Comparison of ENCODE assay signal across 10 cellular contexts in genomic region chr4:35151816-35152572, GRCh38.
DNase-seq lines count a peak whose midpoint lies in the region; ATAC-seq and TF ChIP-seq lines count a peak whose summit lies in the region.
"Had no signal": no experiment of that assay in that cellular context is flagged by ENCODE, and none has a peak within 500 bp of the region (broad histone marks: within the 10 kb centered on the region; RNA-seq: fewer than 3 reads in every experiment).

No MANE protein-coding gene starts in this region.

- H3K79me2 ChIP-seq in OCI-LY3 (ENCODE audit: low read length) (no peaks in the 10 kb centered on the region), hepatocyte (no peaks in the 10 kb centered on the region)

- H3K4me3 Mint-ChIP-seq in HFFc6: no peak overlapping the region; the same call in 1 of the 2 replicates

- WGBS in hepatocyte (ENCODE audit: low lambda C conversion rate, missing lambda C conversion rate): 69% methylated on average over 10 of the region's 10 CpGs

- H3K36me3 ChIP-seq in OCI-LY3 (replicated peaks; ENCODE audit: low read depth, low read length): no peaks in the 10 kb centered on the region
- no peaks in the 10 kb centered on the region for H3K36me3 ChIP-seq in hepatocyte (replicated peaks; ENCODE audit: insufficient read depth, low read depth)

- H3K27me3 Mint-ChIP-seq in HFFc6 (ENCODE audit: insufficient read depth): no peaks in the 10 kb centered on the region

- no peak for ATAC-seq in GM21447 (IDR thresholded peaks at IDR 0.05; ENCODE audit: unreplicated experiment)
- ATAC-seq in HG03378 (IDR thresholded peaks at IDR 0.05; ENCODE audit: unreplicated experiment): no peak

- H3K9me3 ChIP-seq in OCI-LY3 (ENCODE audit: insufficient read depth, low read length) (no peaks in the 10 kb centered on the region), hepatocyte (ENCODE audit: low read depth) (no peaks in the 10 kb centered on the region)

- peaks cover 5% of the 10 kb centered on the region; the same call in 1 of the 2 replicates for H3K4me1 Mint-ChIP-seq in HFFc6 (ENCODE audit: low read depth)

- H3K4me1 ChIP-seq in OCI-LY3 (ENCODE audit: low read length): no peaks in the 10 kb centered on the region
- H3K4me1 ChIP-seq in hepatocyte (ENCODE audit: insufficient read depth): no peaks in the 10 kb centered on the region

- no peak overlapping the region for H3K4me3 ChIP-seq in OCI-LY3 (ENCODE audit: low read length)
- H3K4me3 ChIP-seq in hepatocyte: no peak overlapping the region

- no peak overlapping the region for H3K27ac ChIP-seq in C4-2B
- H3K27ac ChIP-seq in OCI-LY3 (ENCODE audit: low read length): no peak overlapping the region
- H3K27ac ChIP-seq in hepatocyte: no peak overlapping the region
- H3K27ac ChIP-seq: epithelial cell of prostate had no signal

- no peak overlapping the region for H3K4me2 ChIP-seq in OCI-LY3 (ENCODE audit: low read length)
- no peak overlapping the region for H3K4me2 ChIP-seq in hepatocyte

- DNase-seq in HFFc6 (no peak), hepatocyte (ENCODE audit: low spot score) (peak; percentile 44), DMS153 (lab: John Stamatoyannopoulos, UW) (no peak), GM10266 (ENCODE audit: extremely low spot score) (no peak)
- DNase-seq: NCI-H2227 treated with DMSO at 0.1 percent for 48 hours had no signal

- no peak overlapping the region for H2AFZ ChIP-seq in OCI-LY3 (ENCODE audit: low read depth, low read length)
- H2AFZ ChIP-seq in hepatocyte: no peak overlapping the region

- no peak overlapping the region for H3K27ac Mint-ChIP-seq in HFFc6

- no peaks in the 10 kb centered on the region for H3K9me2 ChIP-seq in hepatocyte (replicated peaks; ENCODE audit: insufficient read depth)

- H3K9ac ChIP-seq in OCI-LY3 (ENCODE audit: low read length): no peak overlapping the region

- TF ChIP-seq CTCF in C4-2B (conservative IDR thresholded peaks at IDR 0.05): peak; percentile 69
- TF ChIP-seq CTCF in HFFc6 (IDR thresholded peaks at IDR 0.05): peak; percentile 61; the same call in 1 of the 2 replicates
- peak; percentile 20; the same call in 1 of the 2 replicates for TF ChIP-seq CTCF in OCI-LY3 (IDR thresholded peaks at IDR 0.05; ENCODE audit: low read depth, low read length)
- TF ChIP-seq CTCF in hepatocyte (IDR thresholded peaks at IDR 0.05; ENCODE audit: poor library complexity): peak; percentile 48
- no peak for TF ChIP-seq CTCF in GM10266 (IDR thresholded peaks at IDR 0.05; ENCODE audit: control insufficient read depth, insufficient read depth, low read depth, missing control alignments)

- H3K9me3 Mint-ChIP-seq in HFFc6: peaks cover 10% of the 10 kb centered on the region

- no peaks in the 10 kb centered on the region for H3K36me3 Mint-ChIP-seq in HFFc6 (ENCODE audit: low read depth)

- no peaks in the 10 kb centered on the region for H3K27me3 ChIP-seq in OCI-LY3 (ENCODE audit: low read depth, low read length)
- no peaks in the 10 kb centered on the region for H3K27me3 ChIP-seq in hepatocyte

- no peaks in the 10 kb centered on the region for H4K20me1 ChIP-seq in OCI-LY3 (ENCODE audit: insufficient read depth, low read length)
- no peaks in the 10 kb centered on the region for H4K20me1 ChIP-seq in hepatocyte (ENCODE audit: insufficient read depth, poor library complexity, severe bottlenecking)
